Comparison of ENCODE assay signal across 1 cellular context in genomic region chr15:80549712-80550111, GRCh38.
TF ChIP-seq lines count a peak whose summit lies in the region.

No MANE protein-coding gene starts in this region.

TF ChIP-seq in SK-N-SH treated with all-trans-retinoic acid at 6 μM for 48 hours, 23 proteins besides CTCF, POLR2A, EP300 and RAD21 (continued from another document):
- TF ChIP-seq PATZ1 (CRISPR knock-in tag; IDR thresholded peaks at IDR 0.05; ENCODE audit: borderline replicate concordance) (no peak), ZFP30 (CRISPR knock-in tag; IDR thresholded peaks at IDR 0.05) (no peak), SNAI2 (CRISPR knock-in tag; IDR thresholded peaks at IDR 0.05) (no peak), ZFP3 (CRISPR knock-in tag; IDR thresholded peaks at IDR 0.05) (no peak), TCF4 (CRISPR knock-in tag; IDR thresholded peaks at IDR 0.05; ENCODE audit: borderline replicate concordance) (no peak), OSR1 (CRISPR knock-in tag; IDR thresholded peaks at IDR 0.05) (no peak)
- TF ChIP-seq, protein P1, sequence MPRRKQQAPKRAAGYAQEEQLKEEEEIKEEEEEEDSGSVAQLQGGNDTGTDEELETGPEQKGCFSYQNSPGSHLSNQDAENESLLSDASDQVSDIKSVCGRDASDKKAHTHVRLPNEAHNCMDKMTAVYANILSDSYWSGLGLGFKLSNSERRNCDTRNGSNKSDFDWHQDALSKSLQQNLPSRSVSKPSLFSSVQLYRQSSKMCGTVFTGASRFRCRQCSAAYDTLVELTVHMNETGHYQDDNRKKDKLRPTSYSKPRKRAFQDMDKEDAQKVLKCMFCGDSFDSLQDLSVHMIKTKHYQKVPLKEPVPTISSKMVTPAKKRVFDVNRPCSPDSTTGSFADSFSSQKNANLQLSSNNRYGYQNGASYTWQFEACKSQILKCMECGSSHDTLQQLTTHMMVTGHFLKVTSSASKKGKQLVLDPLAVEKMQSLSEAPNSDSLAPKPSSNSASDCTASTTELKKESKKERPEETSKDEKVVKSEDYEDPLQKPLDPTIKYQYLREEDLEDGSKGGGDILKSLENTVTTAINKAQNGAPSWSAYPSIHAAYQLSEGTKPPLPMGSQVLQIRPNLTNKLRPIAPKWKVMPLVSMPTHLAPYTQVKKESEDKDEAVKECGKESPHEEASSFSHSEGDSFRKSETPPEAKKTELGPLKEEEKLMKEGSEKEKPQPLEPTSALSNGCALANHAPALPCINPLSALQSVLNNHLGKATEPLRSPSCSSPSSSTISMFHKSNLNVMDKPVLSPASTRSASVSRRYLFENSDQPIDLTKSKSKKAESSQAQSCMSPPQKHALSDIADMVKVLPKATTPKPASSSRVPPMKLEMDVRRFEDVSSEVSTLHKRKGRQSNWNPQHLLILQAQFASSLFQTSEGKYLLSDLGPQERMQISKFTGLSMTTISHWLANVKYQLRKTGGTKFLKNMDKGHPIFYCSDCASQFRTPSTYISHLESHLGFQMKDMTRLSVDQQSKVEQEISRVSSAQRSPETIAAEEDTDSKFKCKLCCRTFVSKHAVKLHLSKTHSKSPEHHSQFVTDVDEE (CRISPR knock-in tag; IDR thresholded peaks at IDR 0.05): no peak
- TF ChIP-seq, protein P2, sequence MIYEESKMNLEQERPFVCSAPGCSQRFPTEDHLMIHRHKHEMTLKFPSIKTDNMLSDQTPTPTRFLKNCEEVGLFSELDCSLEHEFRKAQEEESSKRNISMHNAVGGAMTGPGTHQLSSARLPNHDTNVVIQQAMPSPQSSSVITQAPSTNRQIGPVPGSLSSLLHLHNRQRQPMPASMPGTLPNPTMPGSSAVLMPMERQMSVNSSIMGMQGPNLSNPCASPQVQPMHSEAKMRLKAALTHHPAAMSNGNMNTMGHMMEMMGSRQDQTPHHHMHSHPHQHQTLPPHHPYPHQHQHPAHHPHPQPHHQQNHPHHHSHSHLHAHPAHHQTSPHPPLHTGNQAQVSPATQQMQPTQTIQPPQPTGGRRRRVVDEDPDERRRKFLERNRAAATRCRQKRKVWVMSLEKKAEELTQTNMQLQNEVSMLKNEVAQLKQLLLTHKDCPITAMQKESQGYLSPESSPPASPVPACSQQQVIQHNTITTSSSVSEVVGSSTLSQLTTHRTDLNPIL (CRISPR knock-in tag; IDR thresholded peaks at IDR 0.05; ENCODE audit: low read depth): no peak
